ENCODE assay signal across 33 cellular contexts in genomic region chr11:7421136-7421535, GRCh38.
"Had no signal": no experiment of that assay in that cellular context is flagged by ENCODE, and none has a peak within 500 bp of the region (broad histone marks: within the 10 kb centered on the region; RNA-seq: fewer than 3 reads in every experiment).

No MANE protein-coding gene starts in this region.

- H3K27me3 Mint-ChIP-seq: activated CD4-positive, alpha-beta T cell treated with anti-CD3 and anti-CD28 coated beads for 36 hours; activated CD8-positive, alpha-beta T cell treated with anti-CD3 and anti-CD28 coated beads for 36 hours had no signal

- H3K27ac Mint-ChIP-seq: activated B cell treated with CpG ODN at 0.5 μM for 24 hours; activated CD4-positive, alpha-beta T cell treated with anti-CD3 and anti-CD28 coated beads for 36 hours; activated CD8-positive, alpha-beta T cell treated with anti-CD3 and anti-CD28 coated beads for 36 hours; activated naive CD4-positive, alpha-beta T cell treated with anti-CD3 and anti-CD28 coated beads for 36 hours; activated naive CD4-positive, alpha-beta T cell treated with anti-CD3 and anti-CD28 coated beads, Interleukin-2, amount 50 U/mL, for 72 hours; activated naive CD8-positive, alpha-beta T cell treated with anti-CD3 and anti-CD28 coated beads, Interleukin-2, amount 10 ng/mL, durations not matched to agents 7 days and 5 days; activated T-helper 1 cell treated with anti-CD3 and anti-CD28 coated beads, Interleukin-12 subunit alpha, Interleukin-12 subunit beta, Interleukin-2, Interleukin-4 antibody, amounts not matched to agents 30 ng/mL and 10 ng/mL and 1 ng/mL, durations not matched to agents 14 hours and 24 hours and 36 hours; activated T-helper 2 cell treated with anti-CD3 and anti-CD28 coated beads, Interferon-gamma antibody, Interleukin-2, Interleukin-4, amounts not matched to agents 10 μg/mL and 5 μg/mL and 100 μg/mL, durations not matched to agents 14 hours and 24 hours and 36 hours; brain; effector memory CD8-positive, alpha-beta T cell; T-helper 17 cell; T-helper 2 cell treated with Interferon-gamma antibody and Interleukin-4, amounts not matched to agents 5 μg/mL and 100 μg/mL, for 36 hours had no signal

- H3K9me3 ChIP-seq: ascending aorta, breast epithelium, esophagus squamous epithelium, heart left ventricle had no signal

- DNase-seq: activated B cell treated with CpG ODN at 0.5 μM for 24 hours; activated CD4-positive, alpha-beta T cell treated with anti-CD3 and anti-CD28 coated beads for 36 hours; activated CD4-positive, alpha-beta T cell treated with anti-CD3 and anti-CD28 coated beads, Interleukin-2, amount 50 U/mL, for 1 hour; activated CD4-positive, alpha-beta T cell treated with anti-CD3 and anti-CD28 coated beads, Interleukin-2, amount 50 U/mL, for 48 hours; activated CD4-positive, CD25-positive, alpha-beta regulatory T cell treated with anti-CD3 and anti-CD28 coated beads, Interleukin-2, amount 50 U/mL, for 72 hours; activated CD8-positive, alpha-beta memory T cell treated with anti-CD3 and anti-CD28 coated beads for 24 hours; activated CD8-positive, alpha-beta memory T cell treated with anti-CD3 and anti-CD28 coated beads, Interleukin-2, amount 50 U/mL, for 4 hours; activated CD8-positive, alpha-beta T cell treated with anti-CD3 and anti-CD28 coated beads for 36 hours; activated effector memory CD4-positive, alpha-beta T cell treated with anti-CD3 and anti-CD28 coated beads, Interleukin-2, amount 50 U/mL, for 16 hours; activated naive CD4-positive, alpha-beta T cell treated with anti-CD3 and anti-CD28 coated beads for 36 hours; activated naive CD8-positive, alpha-beta T cell treated with anti-CD3 and anti-CD28 coated beads, Interleukin-2, amount 10 ng/mL, durations not matched to agents 7 days and 5 days; activated T-cell treated with anti-CD3 and anti-CD28 coated beads, Interleukin-2, amount 50 U/mL, for 1 hour; activated T-cell treated with anti-CD3 and anti-CD28 coated beads, Interleukin-2, amount 50 U/mL, for 48 hours; dermis blood vessel endothelial cell; effector CD4-positive, alpha-beta T cell; effector memory CD8-positive, alpha-beta T cell; erythroblast; esophagus squamous epithelium; glutamatergic neuron; heart left ventricle; T-helper 1 cell; T-helper 17 cell; T1000; WERI-Rb-1 had no signal

- H3K4me3 ChIP-seq: ascending aorta, breast epithelium, coronary artery, esophagus squamous epithelium, heart left ventricle had no signal

- H3K4me3 Mint-ChIP-seq: activated B cell treated with CpG ODN at 0.5 μM for 24 hours; activated CD4-positive, alpha-beta T cell treated with anti-CD3 and anti-CD28 coated beads for 36 hours; activated CD8-positive, alpha-beta T cell treated with anti-CD3 and anti-CD28 coated beads for 36 hours; activated naive CD4-positive, alpha-beta T cell treated with anti-CD3 and anti-CD28 coated beads for 36 hours; activated naive CD8-positive, alpha-beta T cell treated with anti-CD3 and anti-CD28 coated beads, Interleukin-2, amount 10 ng/mL, durations not matched to agents 7 days and 5 days; activated T-helper 1 cell treated with anti-CD3 and anti-CD28 coated beads, Interleukin-12 subunit alpha, Interleukin-12 subunit beta, Interleukin-2, Interleukin-4 antibody, amounts not matched to agents 30 ng/mL and 10 ng/mL and 1 ng/mL, durations not matched to agents 14 hours and 24 hours and 36 hours; brain; central memory CD8-positive, alpha-beta T cell; effector memory CD8-positive, alpha-beta T cell; T-helper 17 cell; T-helper 2 cell treated with Interferon-gamma antibody and Interleukin-4, amounts not matched to agents 5 μg/mL and 100 μg/mL, for 36 hours had no signal

- H3K36me3 ChIP-seq: ascending aorta, breast epithelium, esophagus squamous epithelium, heart left ventricle, WERI-Rb-1 had no signal

- H3K9me3 Mint-ChIP-seq: activated B cell treated with CpG ODN at 0.5 μM for 24 hours; activated CD8-positive, alpha-beta T cell treated with anti-CD3 and anti-CD28 coated beads for 36 hours; activated naive CD4-positive, alpha-beta T cell treated with anti-CD3 and anti-CD28 coated beads for 36 hours; activated naive CD4-positive, alpha-beta T cell treated with anti-CD3 and anti-CD28 coated beads, Interleukin-2, amount 50 U/mL, for 72 hours; activated naive CD8-positive, alpha-beta T cell treated with anti-CD3 and anti-CD28 coated beads, Interleukin-2, amount 10 ng/mL, durations not matched to agents 7 days and 5 days; activated T-helper 1 cell treated with anti-CD3 and anti-CD28 coated beads, Interleukin-12 subunit alpha, Interleukin-12 subunit beta, Interleukin-2, Interleukin-4 antibody, amounts not matched to agents 30 ng/mL and 10 ng/mL and 1 ng/mL, durations not matched to agents 14 hours and 24 hours and 36 hours; activated T-helper 2 cell treated with anti-CD3 and anti-CD28 coated beads, Interferon-gamma antibody, Interleukin-2, Interleukin-4, amounts not matched to agents 10 μg/mL and 5 μg/mL and 100 μg/mL, durations not matched to agents 14 hours and 24 hours and 36 hours; brain; central memory CD8-positive, alpha-beta T cell; effector memory CD8-positive, alpha-beta T cell; T-helper 2 cell treated with Interferon-gamma antibody and Interleukin-4, amounts not matched to agents 5 μg/mL and 100 μg/mL, for 36 hours had no signal

- H3K4me1 ChIP-seq: ascending aorta, breast epithelium, esophagus squamous epithelium, heart left ventricle had no signal

- H3K27me3 ChIP-seq: ascending aorta, breast epithelium, esophagus squamous epithelium, heart left ventricle had no signal

- H3K27ac ChIP-seq: ascending aorta, breast epithelium, coronary artery, esophagus squamous epithelium, heart left ventricle, WERI-Rb-1 had no signal

- ATAC-seq: activated CD4-positive, alpha-beta T cell treated with anti-CD3 and anti-CD28 coated beads for 36 hours; activated CD8-positive, alpha-beta T cell treated with anti-CD3 and anti-CD28 coated beads for 36 hours; activated naive CD4-positive, alpha-beta T cell treated with anti-CD3 and anti-CD28 coated beads, Interleukin-2, amount 50 U/mL, for 72 hours; effector memory CD8-positive, alpha-beta T cell; heart left ventricle; T-helper 17 cell had no signal

- H3K36me3 Mint-ChIP-seq: activated naive CD4-positive, alpha-beta T cell treated with anti-CD3 and anti-CD28 coated beads, Interleukin-2, amount 50 U/mL, for 72 hours; activated naive CD8-positive, alpha-beta T cell treated with anti-CD3 and anti-CD28 coated beads, Interleukin-2, amount 10 ng/mL, durations not matched to agents 7 days and 5 days; brain had no signal
